ENCODE assay signal across 2 cellular contexts in the genomic region with DNA sequence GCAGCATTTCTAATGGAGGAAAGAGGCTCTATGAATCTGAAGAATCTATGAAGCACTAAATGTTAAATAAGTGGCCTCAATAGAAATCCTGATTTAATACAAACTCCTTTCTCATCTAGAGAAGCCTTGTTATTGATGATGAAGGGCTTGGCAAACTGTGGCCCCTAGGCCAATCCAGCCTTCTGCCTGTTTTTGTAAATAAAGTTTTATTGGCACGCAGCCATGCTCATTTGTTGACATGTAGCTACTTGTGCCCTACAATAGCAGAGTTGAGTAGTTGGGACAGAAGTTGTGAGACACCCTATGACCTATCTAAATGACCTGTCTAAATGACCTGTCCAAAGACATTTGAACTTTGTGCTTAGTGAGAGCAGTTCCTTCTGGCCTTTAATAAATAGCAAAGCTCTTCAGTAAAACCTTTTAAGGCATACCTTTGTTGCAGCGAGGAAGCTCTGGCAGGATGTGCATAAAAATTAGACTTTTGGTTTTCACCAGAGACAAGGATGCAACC.
TF ChIP-seq lines count a peak whose summit lies in the region.

No MANE protein-coding gene starts in this region.

TF ChIP-seq in K562, 482 proteins besides CTCF, POLR2A, EP300 and RAD21 (continued from another document):
- TF ChIP-seq, protein P1, sequence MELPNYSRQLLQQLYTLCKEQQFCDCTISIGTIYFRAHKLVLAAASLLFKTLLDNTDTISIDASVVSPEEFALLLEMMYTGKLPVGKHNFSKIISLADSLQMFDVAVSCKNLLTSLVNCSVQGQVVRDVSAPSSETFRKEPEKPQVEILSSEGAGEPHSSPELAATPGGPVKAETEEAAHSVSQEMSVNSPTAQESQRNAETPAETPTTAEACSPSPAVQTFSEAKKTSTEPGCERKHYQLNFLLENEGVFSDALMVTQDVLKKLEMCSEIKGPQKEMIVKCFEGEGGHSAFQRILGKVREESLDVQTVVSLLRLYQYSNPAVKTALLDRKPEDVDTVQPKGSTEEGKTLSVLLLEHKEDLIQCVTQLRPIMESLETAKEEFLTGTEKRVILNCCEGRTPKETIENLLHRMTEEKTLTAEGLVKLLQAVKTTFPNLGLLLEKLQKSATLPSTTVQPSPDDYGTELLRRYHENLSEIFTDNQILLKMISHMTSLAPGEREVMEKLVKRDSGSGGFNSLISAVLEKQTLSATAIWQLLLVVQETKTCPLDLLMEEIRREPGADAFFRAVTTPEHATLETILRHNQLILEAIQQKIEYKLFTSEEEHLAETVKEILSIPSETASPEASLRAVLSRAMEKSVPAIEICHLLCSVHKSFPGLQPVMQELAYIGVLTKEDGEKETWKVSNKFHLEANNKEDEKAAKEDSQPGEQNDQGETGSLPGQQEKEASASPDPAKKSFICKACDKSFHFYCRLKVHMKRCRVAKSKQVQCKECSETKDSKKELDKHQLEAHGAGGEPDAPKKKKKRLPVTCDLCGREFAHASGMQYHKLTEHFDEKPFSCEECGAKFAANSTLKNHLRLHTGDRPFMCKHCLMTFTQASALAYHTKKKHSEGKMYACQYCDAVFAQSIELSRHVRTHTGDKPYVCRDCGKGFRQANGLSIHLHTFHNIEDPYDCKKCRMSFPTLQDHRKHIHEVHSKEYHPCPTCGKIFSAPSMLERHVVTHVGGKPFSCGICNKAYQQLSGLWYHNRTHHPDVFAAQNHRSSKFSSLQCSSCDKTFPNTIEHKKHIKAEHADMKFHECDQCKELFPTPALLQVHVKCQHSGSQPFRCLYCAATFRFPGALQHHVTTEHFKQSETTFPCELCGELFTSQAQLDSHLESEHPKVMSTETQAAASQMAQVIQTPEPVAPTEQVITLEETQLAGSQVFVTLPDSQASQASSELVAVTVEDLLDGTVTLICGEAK (IDR thresholded peaks at IDR 0.05) = peak; percentile 91
- TF ChIP-seq, protein P1 (CRISPR knock-in tag; IDR thresholded peaks at IDR 0.05) = no peak; the same call in 1 of the 2 replicates
- peak; percentile 37; the same call in 1 of the 2 replicates for TF ChIP-seq NFIC (IDR thresholded peaks at IDR 0.05)
- TF ChIP-seq CTBP1 (IDR thresholded peaks at IDR 0.05; ENCODE audit: borderline replicate concordance) = no peak
- no peak for TF ChIP-seq SMAD4 (CRISPR knock-in tag; conservative IDR thresholded peaks at IDR 0.05)
- TF ChIP-seq SPI1 (IDR thresholded peaks at IDR 0.05; ENCODE audit: borderline replicate concordance, low read depth, low read length) = no peak
- no peak for TF ChIP-seq POLR3A (IDR thresholded peaks at IDR 0.05; ENCODE audit: borderline replicate concordance, extremely low read depth, insufficient read depth, insufficient read length)

TF ChIP-seq in HepG2, 621 proteins besides CTCF, POLR2A, EP300 and RAD21:
- TF ChIP-seq, protein P1 (IDR thresholded peaks at IDR 0.05) = peak; percentile 45; the same call in 1 of the 2 replicates
- TF ChIP-seq, protein P1 (CRISPR knock-in tag; IDR thresholded peaks at IDR 0.05) = peak; percentile 98
- no peak for TF ChIP-seq SIX1 (CRISPR knock-in tag; IDR thresholded peaks at IDR 0.05; ENCODE audit: borderline replicate concordance)
